In the genomic region with DNA sequence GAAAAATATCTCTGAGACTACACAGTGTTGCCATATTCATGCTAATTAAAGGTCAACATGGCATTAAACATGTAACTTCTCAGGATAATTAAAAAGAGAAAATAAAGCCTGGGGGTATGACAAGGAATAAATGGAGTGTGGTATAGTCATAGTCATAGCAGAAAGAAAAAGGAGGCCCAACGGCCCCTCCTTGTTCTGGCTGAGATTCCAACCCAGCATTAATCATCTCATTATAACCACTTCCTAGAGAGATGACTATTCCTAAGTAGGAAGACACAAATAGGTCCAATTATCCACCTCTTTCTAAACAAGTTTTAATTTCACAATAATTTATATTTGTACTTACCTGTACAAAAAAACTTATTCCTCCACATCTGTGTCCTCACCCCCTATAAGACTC, we compare ENCODE assay signal across 1 cellular context.
TF ChIP-seq lines count a peak whose summit lies in the region.

No MANE protein-coding gene starts in this region.

TF ChIP-seq in SK-N-SH treated with all-trans-retinoic acid at 6 μM for 48 hours, 23 proteins besides CTCF, POLR2A, EP300 and RAD21 (continued from another document):
- TF ChIP-seq, protein P1, sequence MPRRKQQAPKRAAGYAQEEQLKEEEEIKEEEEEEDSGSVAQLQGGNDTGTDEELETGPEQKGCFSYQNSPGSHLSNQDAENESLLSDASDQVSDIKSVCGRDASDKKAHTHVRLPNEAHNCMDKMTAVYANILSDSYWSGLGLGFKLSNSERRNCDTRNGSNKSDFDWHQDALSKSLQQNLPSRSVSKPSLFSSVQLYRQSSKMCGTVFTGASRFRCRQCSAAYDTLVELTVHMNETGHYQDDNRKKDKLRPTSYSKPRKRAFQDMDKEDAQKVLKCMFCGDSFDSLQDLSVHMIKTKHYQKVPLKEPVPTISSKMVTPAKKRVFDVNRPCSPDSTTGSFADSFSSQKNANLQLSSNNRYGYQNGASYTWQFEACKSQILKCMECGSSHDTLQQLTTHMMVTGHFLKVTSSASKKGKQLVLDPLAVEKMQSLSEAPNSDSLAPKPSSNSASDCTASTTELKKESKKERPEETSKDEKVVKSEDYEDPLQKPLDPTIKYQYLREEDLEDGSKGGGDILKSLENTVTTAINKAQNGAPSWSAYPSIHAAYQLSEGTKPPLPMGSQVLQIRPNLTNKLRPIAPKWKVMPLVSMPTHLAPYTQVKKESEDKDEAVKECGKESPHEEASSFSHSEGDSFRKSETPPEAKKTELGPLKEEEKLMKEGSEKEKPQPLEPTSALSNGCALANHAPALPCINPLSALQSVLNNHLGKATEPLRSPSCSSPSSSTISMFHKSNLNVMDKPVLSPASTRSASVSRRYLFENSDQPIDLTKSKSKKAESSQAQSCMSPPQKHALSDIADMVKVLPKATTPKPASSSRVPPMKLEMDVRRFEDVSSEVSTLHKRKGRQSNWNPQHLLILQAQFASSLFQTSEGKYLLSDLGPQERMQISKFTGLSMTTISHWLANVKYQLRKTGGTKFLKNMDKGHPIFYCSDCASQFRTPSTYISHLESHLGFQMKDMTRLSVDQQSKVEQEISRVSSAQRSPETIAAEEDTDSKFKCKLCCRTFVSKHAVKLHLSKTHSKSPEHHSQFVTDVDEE (CRISPR knock-in tag; IDR thresholded peaks at IDR 0.05): no peak
- TF ChIP-seq PPARA (CRISPR knock-in tag; IDR thresholded peaks at IDR 0.05; ENCODE audit: borderline replicate concordance): no peak
- no peak for TF ChIP-seq ISL1 (CRISPR knock-in tag; IDR thresholded peaks at IDR 0.05)
- no peak for TF ChIP-seq ESRRG (CRISPR knock-in tag; IDR thresholded peaks at IDR 0.05)
